Comparison of ENCODE assay signal across 25 cellular contexts in the genomic region with DNA sequence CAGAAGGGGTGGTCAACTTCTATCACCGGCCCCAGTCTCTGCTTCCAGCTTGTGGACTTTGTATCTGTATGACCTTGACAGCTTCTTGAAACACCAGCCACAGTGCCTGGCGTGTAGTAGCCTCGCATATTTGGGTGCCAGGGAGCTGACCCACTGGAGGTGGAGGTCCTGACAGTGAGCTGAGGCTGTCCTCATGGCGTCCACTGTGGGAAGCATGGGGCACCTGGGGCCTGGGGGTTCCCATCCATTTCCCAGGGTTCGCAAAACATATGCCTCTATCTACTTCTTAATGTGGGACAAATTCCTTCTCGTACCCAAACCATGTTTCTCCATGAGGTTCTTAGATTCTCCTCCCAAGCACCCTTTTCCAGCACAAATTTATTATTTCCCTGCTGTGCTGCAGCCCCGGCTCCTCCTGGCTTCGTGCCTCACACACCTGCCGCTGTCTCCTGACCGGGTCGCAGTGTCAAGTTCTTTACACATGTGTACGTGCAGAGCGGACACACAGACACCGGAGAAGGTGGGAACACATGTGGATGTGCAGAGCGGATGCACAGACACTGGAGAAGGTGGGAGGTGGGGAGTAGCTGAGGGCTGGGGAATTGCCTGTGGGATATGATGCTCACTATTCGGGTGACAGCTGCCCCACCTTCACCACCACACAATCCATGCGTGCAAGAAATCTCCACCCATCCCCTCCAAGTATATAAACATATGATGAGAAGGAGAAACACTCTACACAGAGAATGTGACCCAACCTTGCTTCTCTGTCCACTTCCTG. TPM values are rescaled to one million over a fixed set of nuclear protein-coding genes. Genes with fewer than 3 reads are reported as not detected.
DNase-seq lines count a peak whose midpoint lies in the region; ATAC-seq, FAIRE-seq and TF ChIP-seq lines count a peak whose summit lies in the region.
"Had no signal": no experiment of that assay in that cellular context is flagged by ENCODE, and none has a peak within 500 bp of the region (broad histone marks: within the 10 kb centered on the region; RNA-seq: fewer than 3 reads in every experiment).

No MANE protein-coding gene starts in this region.

- H3K9me3 Mint-ChIP-seq in activated CD8-positive, alpha-beta memory T cell treated with anti-CD3 and anti-CD28 coated beads, Interleukin-2, amount 10 ng/mL, durations not matched to agents 7 days and 5 days (ENCODE audit: low read depth), result no peaks in the 10 kb centered on the region
- no peaks in the 10 kb centered on the region for H3K9me3 Mint-ChIP-seq in type B pancreatic cell
- H3K9me3 Mint-ChIP-seq: CD4-positive, alpha-beta T cell had no signal

- H3K27me3 Mint-ChIP-seq in activated CD8-positive, alpha-beta memory T cell treated with anti-CD3 and anti-CD28 coated beads, Interleukin-2, amount 10 ng/mL, durations not matched to agents 7 days and 5 days, result peaks cover 9% of the 10 kb centered on the region
- H3K27me3 Mint-ChIP-seq in type B pancreatic cell, result peaks cover 4% of the 10 kb centered on the region
- H3K27me3 Mint-ChIP-seq: CD4-positive, alpha-beta T cell had no signal

- no peak overlapping the region for H3K27ac Mint-ChIP-seq in activated CD8-positive, alpha-beta memory T cell treated with anti-CD3 and anti-CD28 coated beads, Interleukin-2, amount 10 ng/mL, durations not matched to agents 7 days and 5 days
- H3K27ac Mint-ChIP-seq in type B pancreatic cell, result no peak overlapping the region
- H3K27ac Mint-ChIP-seq: CD4-positive, alpha-beta T cell had no signal

- no peak overlapping the region for H3K4me3 Mint-ChIP-seq in activated CD8-positive, alpha-beta memory T cell treated with anti-CD3 and anti-CD28 coated beads, Interleukin-2, amount 10 ng/mL, durations not matched to agents 7 days and 5 days
- no peak overlapping the region for H3K4me3 Mint-ChIP-seq in type B pancreatic cell
- H3K4me3 Mint-ChIP-seq: CD4-positive, alpha-beta T cell had no signal

- H3K4me1 Mint-ChIP-seq in activated CD8-positive, alpha-beta memory T cell treated with anti-CD3 and anti-CD28 coated beads, Interleukin-2, amount 10 ng/mL, durations not matched to agents 7 days and 5 days, result peaks cover 8% of the 10 kb centered on the region
- peaks cover 13% of the 10 kb centered on the region for H3K4me1 Mint-ChIP-seq in type B pancreatic cell (ENCODE audit: unreplicated experiment)

- peaks cover 0 to 9% of the 10 kb centered on the region in 2 donors for H3K9me3 ChIP-seq in lung (ENCODE audit: control insufficient read depth in 2 of 2, insufficient read depth in 1 of 2, low read length in 1 of 2)
- H3K9me3 ChIP-seq: BE2C, Caco-2, MG63 had no signal

- H3K4me1 ChIP-seq in lung (ENCODE audit: control insufficient read depth in 2 of 2, insufficient read depth in 2 of 2, low read length in 2 of 2), result no peaks in the 10 kb centered on the region
- H3K4me1 ChIP-seq: BE2C, Caco-2 had no signal

- peak; percentile 44 for DNase-seq in activated effector memory CD4-positive, alpha-beta T cell treated with anti-CD3 and anti-CD28 coated beads, Interleukin-2, amount 50 U/mL, for 16 hours
- no peak for DNase-seq in activated effector memory CD4-positive, alpha-beta T cell treated with Interleukin-2 at 50 U/mL for 16 hours
- peak; percentile 3 for DNase-seq in activated CD8-positive, alpha-beta memory T cell treated with anti-CD3 and anti-CD28 coated beads, Interleukin-2, amount 10 ng/mL, durations not matched to agents 7 days and 5 days
- peak; percentile 18 for DNase-seq in lung (ENCODE audit: low spot score)
- peak; percentile 39 for DNase-seq in type B pancreatic cell (ENCODE audit: extremely low spot score, unreplicated experiment)
- no peak for DNase-seq in GM12891 (ENCODE audit: insufficient read length, low spot score)
- no peak for DNase-seq in GM19239 (ENCODE audit: insufficient read length, low spot score)
- DNase-seq: BE2C; Caco-2; CD4-positive, alpha-beta T cell; GF-D8; IMR-90; Kasumi-1; MG63; NCI-H1048; NCI-H1436; NCI-H1930; NCI-H226; NCI-H524; NCI-H82; OCI-M1; SHP77 had no signal

- TF ChIP-seq POLR2A in GM12891 (IDR thresholded peaks at IDR 0.05; ENCODE audit: low read depth, low read length), result no peak

- CTCF ChIA-PET in activated CD8-positive, alpha-beta memory T cell treated with anti-CD3 and anti-CD28 coated beads, Interleukin-2, amount 10 ng/mL, durations not matched to agents 7 days and 5 days (lab: Charles Lee), result no interaction called here

- no peaks in the 10 kb centered on the region for H3K36me3 ChIP-seq in lung (ENCODE audit: control insufficient read depth in 2 of 2, insufficient read depth in 2 of 2, low read length in 2 of 2)
- H3K36me3 ChIP-seq: BE2C, MG63 had no signal

- TF ChIP-seq CTCF in lung (IDR thresholded peaks at IDR 0.05; ENCODE audit: control extremely low read depth, extremely low read depth) (no peak), type B pancreatic cell (conservative IDR thresholded peaks at IDR 0.05) (no peak)

- H3K27ac ChIP-seq in lung (ENCODE audit: low read depth in 1 of 2, low read length in 1 of 2), result no peak overlapping the region

- H3K36me3 Mint-ChIP-seq in activated CD8-positive, alpha-beta memory T cell treated with anti-CD3 and anti-CD28 coated beads, Interleukin-2, amount 10 ng/mL, durations not matched to agents 7 days and 5 days, result no peaks in the 10 kb centered on the region
- no peaks in the 10 kb centered on the region for H3K36me3 Mint-ChIP-seq in type B pancreatic cell

- 83 to 91% methylated on average over 17 of the region's 17 CpGs for WGBS in lung, 2 donors

- no peaks in the 10 kb centered on the region for H3K27me3 ChIP-seq in lung (ENCODE audit: control insufficient read depth, insufficient read depth)
- H3K27me3 ChIP-seq: BE2C, MG63 had no signal

- H3K4me3 ChIP-seq in lung, result no peak overlapping the region
- H3K4me3 ChIP-seq: MG63 had no signal

- no peak for ATAC-seq in activated CD8-positive, alpha-beta memory T cell treated with anti-CD3 and anti-CD28 coated beads, Interleukin-2, amount 10 ng/mL, durations not matched to agents 7 days and 5 days
- no peak for ATAC-seq in lung (ENCODE audit: insufficient read depth, low FRiP score)
- ATAC-seq in GM21717 (IDR thresholded peaks at IDR 0.05; ENCODE audit: unreplicated experiment), result no peak

- FAIRE-seq in GM12891 (lab: Jason Lieb, UNC), result no peak
- no peak for FAIRE-seq in GM19239 (lab: Jason Lieb, UNC)
- FAIRE-seq: A204.1, H1 had no signal

TF ChIP-seq in GM12891, 5 proteins besides CTCF, POLR2A, EP300 and RAD21:
- TF ChIP-seq POLR2AphosphoS5 (IDR thresholded peaks at IDR 0.05; ENCODE audit: low read depth, low read length) (no peak), PAX5 (IDR thresholded peaks at IDR 0.05; ENCODE audit: insufficient read depth, low read length, severe bottlenecking) (no peak), POU2F2 (IDR thresholded peaks at IDR 0.05; ENCODE audit: low read depth, low read length) (no peak), TAF1 (IDR thresholded peaks at IDR 0.05; ENCODE audit: low read depth, low read length) (no peak), SPI1 (IDR thresholded peaks at IDR 0.05; ENCODE audit: low read depth, low read length) (no peak)

RNA-seq across cellular contexts. Expression of a gene that starts 23.4 kb away (rescaled TPM):
- total RNA-seq in activated CD8-positive, alpha-beta memory T cell treated with anti-CD3 and anti-CD28 coated beads, Interleukin-2, amount 10 ng/mL, durations not matched to agents 7 days and 5 days, result 10 to 100 TPM; 22.1 to 25.6 TPM
- total RNA-seq in lung, result 10 to 100 TPM; 20.0 to 22.8 TPM
- 10 to 100 TPM; 19.5 to 36.0 TPM for polyA plus RNA-seq in lung
- total RNA-seq in type B pancreatic cell (ENCODE audit: low replicate concordance), result 22.8 and 27.4 TPM in 2 replicates
- 14.3 TPM for polyA plus RNA-seq in GM12891 (2012; ENCODE audit: low read depth, missing spikeins)

Comparison
In these comparisons a context has a peak if more than half of its experiments do, and no peak if none do; other contexts are left out.
1. DNase-seq: peak in activated effector memory CD4-positive, alpha-beta T cell treated with anti-CD3 and anti-CD28 coated beads, Interleukin-2, amount 50 U/mL, for 16 hours (single experiment), activated CD8-positive, alpha-beta memory T cell treated with anti-CD3 and anti-CD28 coated beads, Interleukin-2, amount 10 ng/mL, durations not matched to agents 7 days and 5 days (single experiment), lung (single experiment) and type B pancreatic cell (single experiment); none in activated effector memory CD4-positive, alpha-beta T cell treated with Interleukin-2 at 50 U/mL for 16 hours (single experiment), GM12891 (single experiment) and GM19239 (single experiment).